In the genomic region with DNA sequence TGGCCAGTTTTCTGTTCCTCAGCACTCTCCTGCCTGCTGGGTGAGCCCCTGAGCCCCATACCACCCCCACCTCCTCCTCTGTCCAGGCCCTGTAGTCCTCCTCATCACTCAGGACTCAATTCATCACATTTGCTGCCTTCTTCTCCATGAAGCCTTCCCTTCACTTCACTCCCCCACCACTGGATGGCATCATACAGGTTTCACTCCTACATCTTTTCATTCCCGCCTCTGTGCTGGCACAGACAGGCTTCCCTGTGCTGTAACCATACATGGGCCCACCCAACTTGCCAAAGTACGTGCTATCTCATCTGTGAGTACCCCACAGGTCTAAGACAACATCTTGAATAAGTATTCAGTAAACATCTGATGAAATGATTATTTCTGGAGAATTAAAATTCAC, we compare ENCODE assay signal across 8 cellular contexts. TPM values are rescaled to one million over a fixed set of nuclear protein-coding genes. Genes with fewer than 3 reads are reported as not detected.
DNase-seq lines count a peak whose midpoint lies in the region; ATAC-seq and TF ChIP-seq lines count a peak whose summit lies in the region.

No MANE protein-coding gene starts in this region.

- peak in 6 of 7 experiments; percentile 24 to 53 (median 38) for TF ChIP-seq CTCF in body of pancreas (IDR thresholded peaks at IDR 0.05)

- intact Hi-C loops in body of pancreas (cut with DNase I) = loop anchor here (5.0 kb wide), 1 partner anchor 52 kb away; no protein-coding TSS in a partner anchor

- H3K4me1 ChIP-seq in body of pancreas (peaks cover 70% of the 10 kb centered on the region), muscle layer of colon (ENCODE audit: insufficient read depth, low read length) (peaks cover 91% of the 10 kb centered on the region)

- H3K36me3 ChIP-seq in body of pancreas (replicated peaks in 1 of 2; ENCODE audit: insufficient read depth in 1 of 2, low read depth in 2 of 2) (no peaks in the 10 kb centered on the region), muscle layer of colon (ENCODE audit: insufficient read depth, low read length) (peaks cover 4% of the 10 kb centered on the region)

- H3K9me3 ChIP-seq in body of pancreas (no peaks in the 10 kb centered on the region), muscle layer of colon (ENCODE audit: low read length) (no peaks in the 10 kb centered on the region)

- DNase-seq in NCI-H2196 (lab: John Stamatoyannopoulos, UW; ENCODE audit: unreplicated experiment) (peak; percentile 38), NCI-H2196 treated with DMSO at 0.1 percent for 48 hours (lab: John Stamatoyannopoulos, UW; ENCODE audit: unreplicated experiment) (no peak), NCI-H128 (lab: John Stamatoyannopoulos, UW; ENCODE audit: unreplicated experiment) (peak; percentile 14), body of pancreas (peak in 3 of 4 donors; percentile 25 to 54 (median 48))

- peak overlapping the region; percentile 9 for H3K9ac ChIP-seq in muscle layer of colon (ENCODE audit: low read length)

- ATAC-seq in body of pancreas (no peak), GM21528 (IDR thresholded peaks at IDR 0.05; ENCODE audit: low FRiP score, unreplicated experiment) (no peak), HG03571 (IDR thresholded peaks at IDR 0.05; ENCODE audit: unreplicated experiment) (no peak), HG03135 (IDR thresholded peaks at IDR 0.05; ENCODE audit: unreplicated experiment) (no peak)

- H3K27ac ChIP-seq in body of pancreas = peak overlapping the region; percentile 9 to 86 (median 66)
- peak overlapping the region; percentile 75 for H3K27ac ChIP-seq in muscle layer of colon (ENCODE audit: low read depth, low read length)

- WGBS in body of pancreas, 2 donors = 67 to 84% methylated on average over 2 of the region's 2 CpGs

- H3K4me3 ChIP-seq in body of pancreas (no peak overlapping the region), muscle layer of colon (ENCODE audit: low read depth in 1 of 2, low read length in 2 of 2) (no peak overlapping the region)

- H3K27me3 ChIP-seq in body of pancreas (no peaks in the 10 kb centered on the region), muscle layer of colon (ENCODE audit: control insufficient read depth in 1 of 2, insufficient read depth in 2 of 2, low read length in 2 of 2) (no peaks in the 10 kb centered on the region)

- TF ChIP-seq POLR2A in body of pancreas (IDR thresholded peaks at IDR 0.05) = no peak

RNA-seq across cellular contexts. Expression of a gene that starts 56.9 kb away (rescaled TPM):
- total RNA-seq in body of pancreas = 1 to 10 TPM in 1 of 2 donors, not detected in 1; 1.6 TPM
